In the genomic region with DNA sequence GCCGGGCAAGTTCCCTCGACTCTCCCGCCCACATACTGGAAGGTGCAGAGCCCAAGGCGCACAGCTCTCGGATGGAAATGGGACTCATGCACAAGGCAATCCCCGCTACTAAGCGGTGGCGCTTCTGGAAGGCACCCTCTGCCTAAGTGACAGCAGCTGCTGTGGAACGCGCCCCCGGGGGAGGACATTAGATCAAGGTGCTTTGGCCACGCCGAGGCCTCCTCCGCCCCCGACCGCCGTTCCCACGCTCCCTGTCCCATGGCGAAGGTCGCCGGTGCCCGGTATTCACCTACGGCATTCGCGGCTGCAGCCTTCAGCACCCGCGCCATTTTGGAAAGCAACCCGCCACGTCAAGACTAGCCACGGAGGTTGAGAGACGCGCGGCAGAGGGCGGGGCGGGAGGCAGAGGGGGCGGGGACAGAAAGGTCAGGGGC, we compare ENCODE assay signal across 8 cellular contexts. TPM values are rescaled to one million over a fixed set of nuclear protein-coding genes. Genes with fewer than 3 reads are reported as not detected.
A peak's percentile ranks its signal among the peaks of the same experiment; 100 is the strongest.
DNase-seq lines count a peak whose midpoint lies in the region; ATAC-seq and TF ChIP-seq lines count a peak whose summit lies in the region.

MCEE (minus strand) TSS at position 339 of the 434 bp plus-strand sequence; CDS start at position 329, 10 bp downstream.

- H3K27me3 Mint-ChIP-seq in IgD-negative memory B cell (no peaks in the 10 kb centered on the region), neural progenitor cell (ENCODE audit: insufficient read depth, low read depth) (peaks cover 3% of the 10 kb centered on the region)

- H3K36me3 Mint-ChIP-seq in IgD-negative memory B cell (peaks cover 1% of the 10 kb centered on the region), neural progenitor cell (peaks cover 6% of the 10 kb centered on the region)

- peaks cover 10% of the 10 kb centered on the region for H3K36me3 ChIP-seq in neural progenitor cell

- peak within 1 kb of the TSS; percentile 82 for H3K9ac ChIP-seq in neural progenitor cell

- H3K79me2 ChIP-seq in neural progenitor cell (ENCODE audit: low read depth): peaks cover 45% of the 10 kb centered on the region

- TF ChIP-seq CTCF in fibroblast of mammary gland (conservative IDR thresholded peaks at IDR 0.05; ENCODE audit: control insufficient read depth, insufficient read depth, low read depth, low read length): no peak
- no peak for TF ChIP-seq CTCF in neural progenitor cell (IDR thresholded peaks at IDR 0.05)
- TF ChIP-seq CTCF in subcutaneous adipose tissue (IDR thresholded peaks at IDR 0.05; ENCODE audit: low read depth): no peak

- H3K4me1 ChIP-seq in neural progenitor cell: peaks cover 10% of the 10 kb centered on the region

- ATAC-seq in GM21619 (IDR thresholded peaks at IDR 0.05; ENCODE audit: unreplicated experiment): peak; percentile 81

- H3K4me3 Mint-ChIP-seq in IgD-negative memory B cell: no peak within 1 kb of the TSS
- no peak within 1 kb of the TSS for H3K4me3 Mint-ChIP-seq in neural progenitor cell

- peak within 1 kb of the TSS; percentile 98 for H3K4me3 ChIP-seq in fibroblast of mammary gland (ENCODE audit: control insufficient read depth, low read depth, low read length)
- peak within 1 kb of the TSS; percentile 77 for H3K4me3 ChIP-seq in neural progenitor cell

- H2AFZ ChIP-seq in neural progenitor cell (replicated peaks): peak within 1 kb of the TSS; percentile 97

- H3K9me3 Mint-ChIP-seq in IgD-negative memory B cell (no peaks in the 10 kb centered on the region), neural progenitor cell (no peaks in the 10 kb centered on the region)

- H3K27me3 ChIP-seq in neural progenitor cell: no peaks in the 10 kb centered on the region

- H3K27ac ChIP-seq in neural progenitor cell: no peak within 1 kb of the TSS

- H3K27ac Mint-ChIP-seq in IgD-negative memory B cell: no peak within 1 kb of the TSS
- H3K27ac Mint-ChIP-seq in neural progenitor cell: peak within 1 kb of the TSS; percentile 98

- no peaks in the 10 kb centered on the region for H3K9me3 ChIP-seq in neural progenitor cell (ENCODE audit: low read depth)

- peak within 1 kb of the TSS; percentile 91 for H3K4me2 ChIP-seq in neural progenitor cell

- H3F3A ChIP-seq in neural progenitor cell (ENCODE audit: low read depth): no peaks in the 10 kb centered on the region

- H4K20me1 ChIP-seq in neural progenitor cell (ENCODE audit: low read depth): peaks cover 7% of the 10 kb centered on the region

- peaks cover 13 to 15% (median 14%) of the 10 kb centered on the region in 3 donors for H3K4me1 Mint-ChIP-seq in IgD-negative memory B cell
- H3K4me1 Mint-ChIP-seq in neural progenitor cell: peaks cover 7% of the 10 kb centered on the region

- peak; percentile 83 for DNase-seq in DMS79 (lab: John Stamatoyannopoulos, UW)
- peak; percentile 78 for DNase-seq in activated T-helper 1 cell treated with Interleukin-2 at 50 U/mL for 16 hours (ENCODE audit: low read depth)
- peak; percentile 80 for DNase-seq in fibroblast of mammary gland (ENCODE audit: low read depth)
- DNase-seq in neural progenitor cell (ENCODE audit: low spot score): peak; percentile 94

TF ChIP-seq in PFSK-1, 5 proteins besides CTCF, POLR2A, EP300 and RAD21:
- TF ChIP-seq TAF1 (IDR thresholded peaks at IDR 0.05; ENCODE audit: borderline replicate concordance, insufficient read depth, low read length) (0 out of 2 replicates have a peak, but pooled peaks have one; percentile 54), SIN3A (IDR thresholded peaks at IDR 0.05; ENCODE audit: borderline replicate concordance, insufficient read depth, low read length) (peak; percentile 94; the same call in 1 of the 2 replicates), FOXP2 (optimal IDR thresholded peaks at IDR 0.05; ENCODE audit: borderline replicate concordance, extremely low read depth, extremely low read length, insufficient read depth) (peak; percentile 72), POLR2AphosphoS5 (IDR thresholded peaks at IDR 0.05; ENCODE audit: low read depth, low read length) (peak; percentile 82)
- TF ChIP-seq, protein P1, sequence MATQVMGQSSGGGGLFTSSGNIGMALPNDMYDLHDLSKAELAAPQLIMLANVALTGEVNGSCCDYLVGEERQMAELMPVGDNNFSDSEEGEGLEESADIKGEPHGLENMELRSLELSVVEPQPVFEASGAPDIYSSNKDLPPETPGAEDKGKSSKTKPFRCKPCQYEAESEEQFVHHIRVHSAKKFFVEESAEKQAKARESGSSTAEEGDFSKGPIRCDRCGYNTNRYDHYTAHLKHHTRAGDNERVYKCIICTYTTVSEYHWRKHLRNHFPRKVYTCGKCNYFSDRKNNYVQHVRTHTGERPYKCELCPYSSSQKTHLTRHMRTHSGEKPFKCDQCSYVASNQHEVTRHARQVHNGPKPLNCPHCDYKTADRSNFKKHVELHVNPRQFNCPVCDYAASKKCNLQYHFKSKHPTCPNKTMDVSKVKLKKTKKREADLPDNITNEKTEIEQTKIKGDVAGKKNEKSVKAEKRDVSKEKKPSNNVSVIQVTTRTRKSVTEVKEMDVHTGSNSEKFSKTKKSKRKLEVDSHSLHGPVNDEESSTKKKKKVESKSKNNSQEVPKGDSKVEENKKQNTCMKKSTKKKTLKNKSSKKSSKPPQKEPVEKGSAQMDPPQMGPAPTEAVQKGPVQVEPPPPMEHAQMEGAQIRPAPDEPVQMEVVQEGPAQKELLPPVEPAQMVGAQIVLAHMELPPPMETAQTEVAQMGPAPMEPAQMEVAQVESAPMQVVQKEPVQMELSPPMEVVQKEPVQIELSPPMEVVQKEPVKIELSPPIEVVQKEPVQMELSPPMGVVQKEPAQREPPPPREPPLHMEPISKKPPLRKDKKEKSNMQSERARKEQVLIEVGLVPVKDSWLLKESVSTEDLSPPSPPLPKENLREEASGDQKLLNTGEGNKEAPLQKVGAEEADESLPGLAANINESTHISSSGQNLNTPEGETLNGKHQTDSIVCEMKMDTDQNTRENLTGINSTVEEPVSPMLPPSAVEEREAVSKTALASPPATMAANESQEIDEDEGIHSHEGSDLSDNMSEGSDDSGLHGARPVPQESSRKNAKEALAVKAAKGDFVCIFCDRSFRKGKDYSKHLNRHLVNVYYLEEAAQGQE (IDR thresholded peaks at IDR 0.05; ENCODE audit: insufficient read depth in 1 of 2, low read depth in 2 of 2, low read length in 2 of 2): peak; percentile 72 to 87; a peak in 3 of 4 replicates

RNA-seq across cellular contexts. Expression of gene MCEE, which starts in this region (rescaled TPM):
- polyA plus RNA-seq in IgD-negative memory B cell: 25.9 TPM
- 7.7 TPM for polyA plus RNA-seq in PFSK-1 (2012; ENCODE audit: insufficient read length, low read depth)
- 8.0 and 24.7 TPM in 2 replicates for total RNA-seq in neural progenitor cell (ENCODE audit: low replicate concordance)
- total RNA-seq in subcutaneous adipose tissue: 10 to 100 TPM; 12.1 to 53.2 (median 21.1) TPM
